ENCODE assay signal across 31 cellular contexts in genomic region chr13:26596458-26596857, GRCh38. TPM values are rescaled to one million over a fixed set of nuclear protein-coding genes. Genes with fewer than 3 reads are reported as not detected.
A peak's percentile ranks its signal among the peaks of the same experiment; 100 is the strongest.
DNase-seq lines count a peak whose midpoint lies in the region; ATAC-seq and TF ChIP-seq lines count a peak whose summit lies in the region.
"Had no signal": no experiment of that assay in that cellular context is flagged by ENCODE, and none has a peak within 500 bp of the region (broad histone marks: within the 10 kb centered on the region; RNA-seq: fewer than 3 reads in every experiment).

No MANE protein-coding gene starts in this region.

- no peaks in the 10 kb centered on the region for H3K9me3 ChIP-seq in HEK293 (ENCODE audit: control insufficient read depth, insufficient read depth, low read depth, low read length)
- H3K9me3 ChIP-seq: A549, BE2C had no signal

- H3K36me3 ChIP-seq in HEK293 (ENCODE audit: control insufficient read depth in 2 of 2, insufficient read depth in 1 of 2, low read length in 2 of 2) = no peaks in the 10 kb centered on the region
- H3K36me3 ChIP-seq: BE2C; BLaER1; BLaER1 treated with 17β-estradiol and CSF1 and Interleukin-3, amounts not matched to agents 10 nM and 100 nM had no signal

- CTCF ChIA-PET in HEK293 (lab: Yijun Ruan, JAX) = interaction anchor here (0.6 to 0.7 kb wide), 2 partner anchors 9 to 32 kb away, joined by 3 read pairs; no protein-coding TSS in a partner anchor

- H3K4me3 ChIP-seq in HEK293 (ENCODE audit: low read depth, low read length) = no peak overlapping the region
- H3K4me3 ChIP-seq: A549; BLaER1; BLaER1 treated with 17β-estradiol and CSF1 and Interleukin-3, amounts not matched to agents 10 nM and 100 nM had no signal

- POLR2A ChIA-PET in HEK293 (lab: Yijun Ruan, JAX) = no interaction called here

- TF ChIP-seq CTCF in HEK293 (tag by site-specific recombination; IDR thresholded peaks at IDR 0.05) (no peak), HFFc6 (IDR thresholded peaks at IDR 0.05) (no peak)

- H3K4me1 ChIP-seq in HEK293 (ENCODE audit: control insufficient read depth, insufficient read depth, low read length) = peaks cover 3% of the 10 kb centered on the region; the same call in 1 of the 2 replicates
- H3K4me1 ChIP-seq: A549, BE2C, Caco-2 had no signal

- peaks cover 19% of the 10 kb centered on the region for H3K36me3 Mint-ChIP-seq in HFFc6 (ENCODE audit: low read depth)
- H3K36me3 Mint-ChIP-seq: CD14-positive monocyte; CD4-positive, alpha-beta memory T cell; CD4-positive, CD25-positive, alpha-beta regulatory T cell; CD8-positive, alpha-beta T cell had no signal

- H3K4me1 Mint-ChIP-seq in HFFc6 (ENCODE audit: low read depth) = peaks cover 73% of the 10 kb centered on the region
- H3K4me1 Mint-ChIP-seq: B cell; CD14-positive monocyte; CD4-positive, alpha-beta memory T cell; CD4-positive, CD25-positive, alpha-beta regulatory T cell; CD8-positive, alpha-beta memory T cell had no signal

- no peak overlapping the region for H3K27ac ChIP-seq in HEK293 (ENCODE audit: extremely low read depth, low read depth, low read length)
- H3K27ac ChIP-seq: 22Rv1; A549; BLaER1; BLaER1 treated with 17β-estradiol and CSF1 and Interleukin-3, amounts not matched to agents 10 nM and 100 nM; C4-2B had no signal

- H3K4me3 Mint-ChIP-seq in HFFc6 = no peak overlapping the region
- H3K4me3 Mint-ChIP-seq: B cell; CD14-positive monocyte; CD4-positive, alpha-beta T cell; CD4-positive, CD25-positive, alpha-beta regulatory T cell; CD8-positive, alpha-beta memory T cell; CD8-positive, alpha-beta T cell had no signal

- peak overlapping the region; percentile 10; the same call in 1 of the 2 replicates for H3K27ac Mint-ChIP-seq in HFFc6
- H3K27ac Mint-ChIP-seq: B cell; CD14-positive monocyte; CD4-positive, alpha-beta memory T cell; CD4-positive, alpha-beta T cell; CD4-positive, CD25-positive, alpha-beta regulatory T cell; CD8-positive, alpha-beta memory T cell; CD8-positive, alpha-beta T cell had no signal

- H3K9me3 Mint-ChIP-seq in HFFc6 = peaks cover 7% of the 10 kb centered on the region; the same call in 1 of the 2 replicates

- no peaks in the 10 kb centered on the region for H3K27me3 Mint-ChIP-seq in HFFc6 (ENCODE audit: insufficient read depth)

- DNase-seq in HFFc6 (no peak), dedifferentiated amniotic fluid mesenchymal stem cell (ENCODE audit: extremely low spot score) (no peak)
- DNase-seq: 8988T; ACHN; AML-193; BE2C; C1 segment of cervical spinal cord; Caco-2; Calu3; CD4-positive, alpha-beta memory T cell; CD4-positive, alpha-beta T cell; CD4-positive, CD25-positive, alpha-beta regulatory T cell; CD8-positive, alpha-beta memory T cell; CD8-positive, alpha-beta T cell; COR-L47; DMS 273 treated with DMSO at 0.1 percent for 48 hours; DMS153; DMS53; DMS79; DMS79 treated with DMSO at 0.1 percent for 48 hours; DND-41; EL had no signal

- no peak for ATAC-seq in HG03045 (IDR thresholded peaks at IDR 0.05; ENCODE audit: unreplicated experiment)
- ATAC-seq: A549; CD8-positive, alpha-beta T cell had no signal

TF ChIP-seq in HEK293, 187 proteins besides CTCF, POLR2A, EP300 and RAD21:
- TF ChIP-seq ZNF518A (tag by site-specific recombination; conservative IDR thresholded peaks at IDR 0.05; ENCODE audit: low read depth) (no peak), ZNF610 (tag by site-specific recombination; IDR thresholded peaks at IDR 0.05; ENCODE audit: borderline replicate concordance) (no peak), ZNF585B (tag by site-specific recombination; IDR thresholded peaks at IDR 0.05) (no peak), ZNF426 (tag by site-specific recombination; IDR thresholded peaks at IDR 0.05) (no peak), KLF1 (tag by site-specific recombination; IDR thresholded peaks at IDR 0.05) (no peak), ZBTB10 (tag by site-specific recombination; IDR thresholded peaks at IDR 0.05) (no peak), RBAK (tag by site-specific recombination; IDR thresholded peaks at IDR 0.05) (no peak), ZNF558 (tag by site-specific recombination; IDR thresholded peaks at IDR 0.05) (peak; percentile 98)

RNA-seq across cellular contexts. Expression of gene WASF3, which starts 39.0 kb away (rescaled TPM):
- 10 to 100 TPM; 26.4 to 32.9 (median 28.2) TPM for total RNA-seq in HFFc6 (2021; fragmentation: NEBNext Ultra II Directional; extraction: Animal tissue kit (Norgen Biotek cat#: 25700))
- total RNA-seq: Caco-2; CD4-positive, alpha-beta memory T cell; CD8-positive, alpha-beta T cell had no signal
